ENCODE assay signal across 26 cellular contexts in the genomic region with DNA sequence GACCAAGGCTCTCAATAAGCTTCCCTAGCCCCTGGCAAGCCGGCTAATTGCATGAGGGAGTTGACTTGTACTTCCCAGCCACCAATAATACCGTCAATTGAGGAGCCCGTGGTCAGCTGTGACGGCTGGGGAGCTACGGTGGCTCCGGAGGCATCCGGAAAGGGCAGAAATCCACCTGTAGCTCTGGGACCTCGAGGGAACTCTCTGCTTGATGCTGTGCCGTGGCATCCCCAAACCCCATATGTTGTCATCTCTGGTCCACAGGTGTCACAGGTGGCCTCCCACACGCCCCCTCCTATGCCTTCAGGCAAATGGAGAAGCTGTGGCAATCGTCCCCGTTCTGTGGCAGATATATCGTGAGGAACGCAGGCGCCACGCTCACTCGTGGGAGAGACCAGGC. TPM values are rescaled to one million over a fixed set of nuclear protein-coding genes. Genes with fewer than 3 reads are reported as not detected.
"Had no signal": no experiment of that assay in that cellular context is flagged by ENCODE, and none has a peak within 500 bp of the region (broad histone marks: within the 10 kb centered on the region; RNA-seq: fewer than 3 reads in every experiment).

No MANE protein-coding gene starts in this region.

- H3K9me3 ChIP-seq: SK-N-SH had no signal

- H3K4me3 Mint-ChIP-seq: T-cell had no signal

- H3K9me3 Mint-ChIP-seq: T-cell had no signal

- H3K9ac ChIP-seq: SK-N-SH had no signal

- H3K27ac Mint-ChIP-seq: T-cell had no signal

- H3K36me3 Mint-ChIP-seq: T-cell had no signal

- ATAC-seq: Panc1, PC-3, T-cell had no signal

- H3K4me2 ChIP-seq: SK-N-SH had no signal

- DNase-seq: KBM-7, MV-4-11, NCI-H1048, NCI-H1105, NCI-H1436 treated with DMSO at 0.1 percent for 48 hours, NCI-H1694, NCI-H187 treated with DMSO at 0.1 percent for 48 hours, NCI-H2029 treated with DMSO at 0.1 percent for 48 hours, NCI-H2171 treated with DMSO at 0.1 percent for 48 hours, NCI-H345, NCI-H446 treated with DMSO at 0.1 percent for 48 hours, NCI-H510A treated with DMSO at 0.1 percent for 48 hours, NCI-H526, NCI-H748 treated with DMSO at 0.1 percent for 48 hours, PC-3, SHP77, SW 1271, T-cell had no signal

- H3K27ac ChIP-seq: RWPE1 had no signal

RNA-seq across cellular contexts. Expression of a gene that starts 5.5 kb away (rescaled TPM):
- total RNA-seq: LHCN-M2, MCF 10A, OCI-LY7, PC-3 had no signal

RNA-seq across cellular contexts. Expression of a gene that starts 59.2 kb away (rescaled TPM):
- total RNA-seq: HT1080, SK-MEL-5 had no signal
